21 cellular contexts compared by ENCODE assay signal in genomic region chrX:776529-777230, GRCh38.
A peak's percentile ranks its signal among the peaks of the same experiment; 100 is the strongest.
DNase-seq lines count a peak whose midpoint lies in the region; ATAC-seq and TF ChIP-seq lines count a peak whose summit lies in the region.
"Had no signal": no experiment of that assay in that cellular context is flagged by ENCODE, and none has a peak within 500 bp of the region (broad histone marks: within the 10 kb centered on the region; RNA-seq: fewer than 3 reads in every experiment).

No MANE protein-coding gene starts in this region.

- H3F3A ChIP-seq in GM23338 (replicated peaks; ENCODE audit: low read depth): no peaks in the 10 kb centered on the region

- 57 to 63% (median 59%) methylated on average over 14 of the region's 14 CpGs for WGBS in stomach, 5 donors

- peaks cover 36% of the 10 kb centered on the region for H3K36me3 Mint-ChIP-seq in GM23338 (ENCODE audit: low read depth)

- H3K4me2 ChIP-seq in GM23338: no peak overlapping the region

- TF ChIP-seq POLR2A in stomach (IDR thresholded peaks at IDR 0.05): no peak

- H3K4me1 Mint-ChIP-seq in GM23338: 0 out of 3 replicates have a peak, but pooled peaks cover 3% of the 10 kb centered on the region
- H3K4me1 Mint-ChIP-seq: CD8-positive, alpha-beta memory T cell had no signal

- no peak overlapping the region for H3K4me3 Mint-ChIP-seq in GM23338
- H3K4me3 Mint-ChIP-seq: CD8-positive, alpha-beta memory T cell had no signal

- H3K27me3 Mint-ChIP-seq in GM23338 (ENCODE audit: insufficient read depth, low read depth, poor library complexity): no peaks in the 10 kb centered on the region

- peaks cover 97% of the 10 kb centered on the region for H3K9me3 Mint-ChIP-seq in GM23338

- in situ Hi-C loops in KBM-7 (cut with MboI; ENCODE audit: low pct_unique_long_range_greater_than_20kb, low sequenced_read_pairs): no loop called here

- no peaks in the 10 kb centered on the region for H4K20me1 ChIP-seq in GM23338 (replicated peaks; ENCODE audit: insufficient read depth)

- no peaks in the 10 kb centered on the region for H3K27me3 ChIP-seq in GM23338 (ENCODE audit: insufficient read depth)
- H3K27me3 ChIP-seq in stomach: no peaks in the 10 kb centered on the region

- CTCF ChIA-PET in RWPE1 (lab: Yijun Ruan, JAX): no interaction called here

- TF ChIP-seq EP300 in stomach (IDR thresholded peaks at IDR 0.05): no peak

- DNase-seq in GM23338 (ENCODE audit: low spot score) (no peak), RWPE1 (ENCODE audit: low spot score) (peak; percentile 1), mesenteric fat pad (ENCODE audit: low spot score) (peak; percentile 16), stomach (peak; percentile 28), KBM-7 (no peak), SKM-1 (lab: John Stamatoyannopoulos, UW; ENCODE audit: unreplicated experiment) (no peak)
- DNase-seq: C1 segment of cervical spinal cord; CD8-positive, alpha-beta memory T cell; DMS79; H7; NCI-H1417; NCI-H187; NCI-H2107; NCI-H2227 treated with DMSO at 0.1 percent for 48 hours; NCI-H510A treated with DMSO at 0.1 percent for 48 hours; NCI-H774; OCI-M1; RPMI8226; SIG-M5 had no signal

- ATAC-seq in GM23338 (no peak), GM18873 (IDR thresholded peaks at IDR 0.05; ENCODE audit: low FRiP score, unreplicated experiment) (no peak)
- ATAC-seq: SK-N-SH treated with all-trans-retinoic acid at 6 μM for 48 hours had no signal

- H3K36me3 ChIP-seq in GM23338 (ENCODE audit: insufficient read depth) (no peaks in the 10 kb centered on the region), stomach (no peaks in the 10 kb centered on the region)

- H3K9me2 ChIP-seq in GM23338 (ENCODE audit: insufficient read depth): 0 out of 2 replicates have a peak, but pooled peaks cover 3% of the 10 kb centered on the region

- H3K9me3 ChIP-seq in stomach: peaks cover 0 to 38% (median 0%) of the 10 kb centered on the region in 4 donors

- H3K79me2 ChIP-seq in GM23338 (replicated peaks; ENCODE audit: insufficient read depth): no peaks in the 10 kb centered on the region

- intact Hi-C loops in stomach (cut with DNase I; ENCODE audit: low total_unique reads): no loop called here

- H2AFZ ChIP-seq in GM23338: 0 out of 2 replicates have a peak overlapping the region, but pooled peaks have one; percentile 69

- TF ChIP-seq CTCF in GM23338 (conservative IDR thresholded peaks at IDR 0.05; ENCODE audit: low read depth in 2 of 2) (no peak), RWPE1 (conservative IDR thresholded peaks at IDR 0.05; ENCODE audit: low read depth) (no peak), stomach (IDR thresholded peaks at IDR 0.05) (no peak)

- H3K27ac ChIP-seq in GM23338 (ENCODE audit: low read depth) (no peak overlapping the region), RWPE1 (no peak overlapping the region), stomach (no peak overlapping the region)

- POLR2A ChIA-PET in RWPE1 (lab: Yijun Ruan, JAX; ENCODE audit: low non-redundant PET): no interaction called here

- no peak overlapping the region for H3K27ac Mint-ChIP-seq in GM23338
- H3K27ac Mint-ChIP-seq: CD8-positive, alpha-beta memory T cell had no signal

- no peak overlapping the region for H3K4me3 ChIP-seq in GM23338
- no peak overlapping the region for H3K4me3 ChIP-seq in stomach

- H3K4me1 ChIP-seq in GM23338 (ENCODE audit: insufficient read depth) (peaks cover 3% of the 10 kb centered on the region), stomach (no peaks in the 10 kb centered on the region)

TF ChIP-seq in GM23338, 12 proteins besides CTCF, POLR2A, EP300 and RAD21 (continues in another document):
- TF ChIP-seq, protein P1, sequence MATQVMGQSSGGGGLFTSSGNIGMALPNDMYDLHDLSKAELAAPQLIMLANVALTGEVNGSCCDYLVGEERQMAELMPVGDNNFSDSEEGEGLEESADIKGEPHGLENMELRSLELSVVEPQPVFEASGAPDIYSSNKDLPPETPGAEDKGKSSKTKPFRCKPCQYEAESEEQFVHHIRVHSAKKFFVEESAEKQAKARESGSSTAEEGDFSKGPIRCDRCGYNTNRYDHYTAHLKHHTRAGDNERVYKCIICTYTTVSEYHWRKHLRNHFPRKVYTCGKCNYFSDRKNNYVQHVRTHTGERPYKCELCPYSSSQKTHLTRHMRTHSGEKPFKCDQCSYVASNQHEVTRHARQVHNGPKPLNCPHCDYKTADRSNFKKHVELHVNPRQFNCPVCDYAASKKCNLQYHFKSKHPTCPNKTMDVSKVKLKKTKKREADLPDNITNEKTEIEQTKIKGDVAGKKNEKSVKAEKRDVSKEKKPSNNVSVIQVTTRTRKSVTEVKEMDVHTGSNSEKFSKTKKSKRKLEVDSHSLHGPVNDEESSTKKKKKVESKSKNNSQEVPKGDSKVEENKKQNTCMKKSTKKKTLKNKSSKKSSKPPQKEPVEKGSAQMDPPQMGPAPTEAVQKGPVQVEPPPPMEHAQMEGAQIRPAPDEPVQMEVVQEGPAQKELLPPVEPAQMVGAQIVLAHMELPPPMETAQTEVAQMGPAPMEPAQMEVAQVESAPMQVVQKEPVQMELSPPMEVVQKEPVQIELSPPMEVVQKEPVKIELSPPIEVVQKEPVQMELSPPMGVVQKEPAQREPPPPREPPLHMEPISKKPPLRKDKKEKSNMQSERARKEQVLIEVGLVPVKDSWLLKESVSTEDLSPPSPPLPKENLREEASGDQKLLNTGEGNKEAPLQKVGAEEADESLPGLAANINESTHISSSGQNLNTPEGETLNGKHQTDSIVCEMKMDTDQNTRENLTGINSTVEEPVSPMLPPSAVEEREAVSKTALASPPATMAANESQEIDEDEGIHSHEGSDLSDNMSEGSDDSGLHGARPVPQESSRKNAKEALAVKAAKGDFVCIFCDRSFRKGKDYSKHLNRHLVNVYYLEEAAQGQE (IDR thresholded peaks at IDR 0.05; ENCODE audit: unreplicated experiment): no peak
- no peak for TF ChIP-seq POLR2AphosphoS5 (IDR thresholded peaks at IDR 0.05; ENCODE audit: low read depth)
- TF ChIP-seq JUNB (IDR thresholded peaks at IDR 0.05; ENCODE audit: unreplicated experiment): no peak
- TF ChIP-seq EZH2phosphoT487 (IDR thresholded peaks at IDR 0.05; ENCODE audit: unreplicated experiment): no peak
- TF ChIP-seq CREB1 (CRISPR knock-in tag; IDR thresholded peaks at IDR 0.05; ENCODE audit: low read depth): no peak
- TF ChIP-seq STAT1 (IDR thresholded peaks at IDR 0.05; ENCODE audit: unreplicated experiment): no peak
- no peak for TF ChIP-seq ZNF331 (CRISPR knock-in tag; IDR thresholded peaks at IDR 0.05; ENCODE audit: low read depth)
- TF ChIP-seq, protein P2, sequence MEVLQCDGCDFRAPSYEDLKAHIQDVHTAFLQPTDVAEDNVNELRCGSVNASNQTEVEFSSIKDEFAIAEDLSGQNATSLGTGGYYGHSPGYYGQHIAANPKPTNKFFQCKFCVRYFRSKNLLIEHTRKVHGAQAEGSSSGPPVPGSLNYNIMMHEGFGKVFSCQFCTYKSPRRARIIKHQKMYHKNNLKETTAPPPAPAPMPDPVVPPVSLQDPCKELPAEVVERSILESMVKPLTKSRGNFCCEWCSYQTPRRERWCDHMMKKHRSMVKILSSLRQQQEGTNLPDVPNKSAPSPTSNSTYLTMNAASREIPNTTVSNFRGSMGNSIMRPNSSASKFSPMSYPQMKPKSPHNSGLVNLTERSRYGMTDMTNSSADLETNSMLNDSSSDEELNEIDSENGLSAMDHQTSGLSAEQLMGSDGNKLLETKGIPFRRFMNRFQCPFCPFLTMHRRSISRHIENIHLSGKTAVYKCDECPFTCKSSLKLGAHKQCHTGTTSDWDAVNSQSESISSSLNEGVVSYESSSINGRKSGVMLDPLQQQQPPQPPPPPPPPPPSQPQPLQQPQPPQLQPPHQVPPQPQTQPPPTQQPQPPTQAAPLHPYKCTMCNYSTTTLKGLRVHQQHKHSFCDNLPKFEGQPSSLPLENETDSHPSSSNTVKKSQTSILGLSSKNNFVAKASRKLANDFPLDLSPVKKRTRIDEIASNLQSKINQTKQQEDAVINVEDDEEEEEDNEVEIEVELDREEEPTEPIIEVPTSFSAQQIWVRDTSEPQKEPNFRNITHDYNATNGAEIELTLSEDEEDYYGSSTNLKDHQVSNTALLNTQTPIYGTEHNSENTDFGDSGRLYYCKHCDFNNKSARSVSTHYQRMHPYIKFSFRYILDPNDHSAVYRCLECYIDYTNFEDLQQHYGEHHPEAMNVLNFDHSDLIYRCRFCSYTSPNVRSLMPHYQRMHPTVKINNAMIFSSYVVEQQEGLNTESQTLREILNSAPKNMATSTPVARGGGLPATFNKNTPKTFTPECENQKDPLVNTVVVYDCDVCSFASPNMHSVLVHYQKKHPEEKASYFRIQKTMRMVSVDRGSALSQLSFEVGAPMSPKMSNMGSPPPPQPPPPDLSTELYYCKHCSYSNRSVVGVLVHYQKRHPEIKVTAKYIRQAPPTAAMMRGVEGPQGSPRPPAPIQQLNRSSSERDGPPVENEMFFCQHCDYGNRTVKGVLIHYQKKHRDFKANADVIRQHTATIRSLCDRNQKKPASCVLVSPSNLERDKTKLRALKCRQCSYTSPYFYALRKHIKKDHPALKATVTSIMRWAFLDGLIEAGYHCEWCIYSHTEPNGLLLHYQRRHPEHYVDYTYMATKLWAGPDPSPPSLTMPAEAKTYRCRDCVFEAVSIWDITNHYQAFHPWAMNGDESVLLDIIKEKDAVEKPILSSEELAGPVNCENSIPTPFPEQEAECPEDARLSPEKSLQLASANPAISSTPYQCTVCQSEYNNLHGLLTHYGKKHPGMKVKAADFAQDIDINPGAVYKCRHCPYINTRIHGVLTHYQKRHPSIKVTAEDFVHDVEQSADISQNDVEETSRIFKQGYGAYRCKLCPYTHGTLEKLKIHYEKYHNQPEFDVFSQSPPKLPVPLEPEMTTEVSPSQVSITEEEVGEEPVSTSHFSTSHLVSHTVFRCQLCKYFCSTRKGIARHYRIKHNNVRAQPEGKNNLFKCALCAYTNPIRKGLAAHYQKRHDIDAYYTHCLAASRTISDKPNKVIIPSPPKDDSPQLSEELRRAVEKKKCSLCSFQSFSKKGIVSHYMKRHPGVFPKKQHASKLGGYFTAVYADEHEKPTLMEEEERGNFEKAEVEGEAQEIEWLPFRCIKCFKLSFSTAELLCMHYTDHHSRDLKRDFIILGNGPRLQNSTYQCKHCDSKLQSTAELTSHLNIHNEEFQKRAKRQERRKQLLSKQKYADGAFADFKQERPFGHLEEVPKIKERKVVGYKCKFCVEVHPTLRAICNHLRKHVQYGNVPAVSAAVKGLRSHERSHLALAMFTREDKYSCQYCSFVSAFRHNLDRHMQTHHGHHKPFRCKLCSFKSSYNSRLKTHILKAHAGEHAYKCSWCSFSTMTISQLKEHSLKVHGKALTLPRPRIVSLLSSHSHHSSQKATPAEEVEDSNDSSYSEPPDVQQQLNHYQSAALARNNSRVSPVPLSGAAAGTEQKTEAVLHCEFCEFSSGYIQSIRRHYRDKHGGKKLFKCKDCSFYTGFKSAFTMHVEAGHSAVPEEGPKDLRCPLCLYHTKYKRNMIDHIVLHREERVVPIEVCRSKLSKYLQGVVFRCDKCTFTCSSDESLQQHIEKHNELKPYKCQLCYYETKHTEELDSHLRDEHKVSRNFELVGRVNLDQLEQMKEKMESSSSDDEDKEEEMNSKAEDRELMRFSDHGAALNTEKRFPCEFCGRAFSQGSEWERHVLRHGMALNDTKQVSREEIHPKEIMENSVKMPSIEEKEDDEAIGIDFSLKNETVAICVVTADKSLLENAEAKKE (CRISPR knock-in tag; IDR thresholded peaks at IDR 0.05): no peak
- TF ChIP-seq ZNF114 (CRISPR knock-in tag; IDR thresholded peaks at IDR 0.05): no peak
- no peak for TF ChIP-seq EZH2 (IDR thresholded peaks at IDR 0.05; ENCODE audit: low read depth, unreplicated experiment)

Comparison
In these comparisons a context has a peak if more than half of its experiments do, and no peak if none do; other contexts are left out.
1. DNase-seq: peak in RWPE1 (single experiment), mesenteric fat pad (single experiment) and stomach (single experiment); none in GM23338 (single experiment), KBM-7 (single experiment) and SKM-1 (single experiment).